31 cellular contexts compared by ENCODE assay signal in the genomic region with DNA sequence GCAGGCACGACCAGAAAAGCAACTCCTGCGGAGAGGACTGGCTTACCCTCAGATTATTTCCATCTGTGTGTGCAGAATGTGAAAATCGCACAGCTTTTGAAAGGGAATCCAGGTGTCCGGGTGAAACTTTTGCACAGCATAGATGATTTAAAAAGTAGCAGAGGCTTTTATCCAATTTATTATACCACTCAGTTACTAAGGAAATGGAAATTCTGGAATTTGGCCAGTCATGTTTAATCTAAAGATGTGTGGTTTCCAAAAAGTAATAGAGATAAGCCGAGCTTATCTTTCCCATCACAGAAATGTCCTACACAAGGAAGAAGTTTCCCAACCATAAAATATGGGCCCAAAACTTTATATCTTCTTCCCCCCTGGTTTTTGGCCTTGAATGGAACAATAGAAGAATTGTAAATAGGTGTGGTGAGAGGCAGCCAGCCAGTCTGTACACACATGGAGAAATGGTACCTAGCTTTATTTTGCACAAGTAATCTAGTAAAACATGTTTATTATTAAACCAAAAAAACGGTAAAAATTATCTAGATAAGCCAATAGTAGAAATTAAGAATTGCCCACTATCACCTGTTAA. TPM values are rescaled to one million over a fixed set of nuclear protein-coding genes. Genes with fewer than 3 reads are reported as not detected.
"Had no signal": no experiment of that assay in that cellular context is flagged by ENCODE, and none has a peak within 500 bp of the region (broad histone marks: within the 10 kb centered on the region; RNA-seq: fewer than 3 reads in every experiment).

No MANE protein-coding gene starts in this region.

- H3K36me3 Mint-ChIP-seq: activated naive CD8-positive, alpha-beta T cell; WTC11 had no signal

- H3K4me3 ChIP-seq: body of pancreas, esophagus squamous epithelium had no signal

- DNase-seq: activated CD4-positive, alpha-beta memory T cell treated with anti-CD3 and anti-CD28 coated beads, Interleukin-2, amount 10 ng/mL, durations not matched to agents 7 days and 5 days; activated CD4-positive, alpha-beta T cell treated with anti-CD3 and anti-CD28 coated beads for 1 hour; activated CD4-positive, alpha-beta T cell treated with anti-CD3 and anti-CD28 coated beads for 4 hours; activated CD4-positive, alpha-beta T cell treated with anti-CD3 and anti-CD28 coated beads, Interleukin-2, amount 10 ng/mL, durations not matched to agents 7 days and 5 days; activated CD4-positive, alpha-beta T cell treated with anti-CD3 and anti-CD28 coated beads, Interleukin-2, amount 50 U/mL, for 4 hours; activated CD8-positive, alpha-beta memory T cell treated with anti-CD3 and anti-CD28 coated beads, Interleukin-2, amount 50 U/mL, for 48 hours; activated effector memory CD4-positive, alpha-beta T cell treated with Interleukin-2 at 50 U/mL for 16 hours; activated gamma-delta T cell treated with Interleukin-2 at 50 U/mL for 16 hours; activated naive CD4-positive, alpha-beta T cell treated with anti-CD3 and anti-CD28 coated beads, Interleukin-2, amount 50 U/mL, for 16 hours; activated naive CD4-positive, alpha-beta T cell treated with Interleukin-2 at 50 U/mL for 16 hours; activated T-cell treated with anti-CD3 and anti-CD28 coated beads for 4 hours; activated T-cell treated with anti-CD3 and anti-CD28 coated beads, Interleukin-2, amount 50 U/mL, for 4 hours; amygdala; aorta; body of pancreas; caudate nucleus; cortex of kidney; dermis blood vessel endothelial cell; effector CD8-positive, alpha-beta T cell; esophagus squamous epithelium; foreskin fibroblast; head of caudate nucleus; T-helper 2 cell had no signal

- H3K4me1 Mint-ChIP-seq: activated CD4-positive, alpha-beta memory T cell treated with anti-CD3 and anti-CD28 coated beads, Interleukin-2, amount 10 ng/mL, durations not matched to agents 7 days and 5 days; activated CD4-positive, alpha-beta T cell treated with anti-CD3 and anti-CD28 coated beads, Interleukin-2, amount 10 ng/mL, durations not matched to agents 7 days and 5 days; activated T-helper 17 cell treated with anti-CD3 and anti-CD28 coated beads, Interleukin-2, amount 50 U/mL, for 72 hours; WTC11 had no signal

- H3K36me3 ChIP-seq: esophagus squamous epithelium had no signal

- H3K9me3 Mint-ChIP-seq: activated CD4-positive, alpha-beta memory T cell treated with anti-CD3 and anti-CD28 coated beads, Interleukin-2, amount 10 ng/mL, durations not matched to agents 7 days and 5 days; activated CD4-positive, alpha-beta T cell treated with anti-CD3 and anti-CD28 coated beads, Interleukin-2, amount 10 ng/mL, durations not matched to agents 7 days and 5 days; activated T-cell treated with anti-CD3 and anti-CD28 coated beads, Interleukin-2, amount 50 U/mL, for 4 hours; activated T-helper 17 cell treated with anti-CD3 and anti-CD28 coated beads, Interleukin-2, amount 50 U/mL, for 72 hours; WTC11 had no signal

- H3K9me3 ChIP-seq: body of pancreas, esophagus squamous epithelium had no signal

- H3K4me3 Mint-ChIP-seq: activated CD4-positive, alpha-beta memory T cell treated with anti-CD3 and anti-CD28 coated beads, Interleukin-2, amount 10 ng/mL, durations not matched to agents 7 days and 5 days; activated CD4-positive, alpha-beta T cell treated with anti-CD3 and anti-CD28 coated beads, Interleukin-2, amount 10 ng/mL, durations not matched to agents 7 days and 5 days; activated naive CD8-positive, alpha-beta T cell; activated T-cell treated with anti-CD3 and anti-CD28 coated beads, Interleukin-2, amount 50 U/mL, for 4 hours; activated T-helper 17 cell treated with anti-CD3 and anti-CD28 coated beads, Interleukin-2, amount 50 U/mL, for 72 hours; WTC11 had no signal

- H3K27ac Mint-ChIP-seq: activated CD4-positive, alpha-beta memory T cell treated with anti-CD3 and anti-CD28 coated beads, Interleukin-2, amount 10 ng/mL, durations not matched to agents 7 days and 5 days; activated CD4-positive, alpha-beta T cell treated with anti-CD3 and anti-CD28 coated beads, Interleukin-2, amount 10 ng/mL, durations not matched to agents 7 days and 5 days; activated naive CD8-positive, alpha-beta T cell; activated T-helper 17 cell treated with anti-CD3 and anti-CD28 coated beads, Interleukin-2, amount 50 U/mL, for 72 hours; WTC11 had no signal

- ATAC-seq: activated T-cell treated with anti-CD3 and anti-CD28 coated beads, Interleukin-2, amount 50 U/mL, for 4 hours; activated T-helper 17 cell treated with anti-CD3 and anti-CD28 coated beads, Interleukin-2, amount 50 U/mL, for 72 hours; body of pancreas; WTC11 had no signal

- H3K27ac ChIP-seq: body of pancreas, epithelial cell of prostate, esophagus squamous epithelium had no signal

- H3K4me1 ChIP-seq: body of pancreas, esophagus squamous epithelium had no signal

RNA-seq across cellular contexts. Expression of a gene that starts 19.3 kb away (rescaled TPM):
- total RNA-seq: activated CD4-positive, alpha-beta memory T cell treated with anti-CD3 and anti-CD28 coated beads, Interleukin-2, amount 10 ng/mL, durations not matched to agents 7 days and 5 days; activated CD4-positive, alpha-beta T cell treated with anti-CD3 and anti-CD28 coated beads, Interleukin-2, amount 10 ng/mL, durations not matched to agents 7 days and 5 days; activated T-cell treated with anti-CD3 and anti-CD28 coated beads, Interleukin-2, amount 50 U/mL, for 4 hours; activated T-helper 17 cell treated with anti-CD3 and anti-CD28 coated beads, Interleukin-2, amount 50 U/mL, for 72 hours; aorta; body of pancreas; chondrocyte; dermis blood vessel endothelial cell; endothelial cell of umbilical vein; esophagus squamous epithelium; fibroblast of lung; T-helper 1 cell treated with Interleukin-12 subunit alpha and Interleukin-12 subunit beta and Interleukin-4 antibody, amounts not matched to agents 30 ng/mL and 1 ng/mL, for 36 hours; WTC11 had no signal
